Comparison of ENCODE assay signal across 1 cellular context in genomic region chr6:39819676-39820075, GRCh38.
TF ChIP-seq lines count a peak whose summit lies in the region.

No MANE protein-coding gene starts in this region.

TF ChIP-seq in IMR-90, 13 proteins besides CTCF, POLR2A, EP300 and RAD21 (continued from another document):
- no peak for TF ChIP-seq MXI1 (IDR thresholded peaks at IDR 0.05; ENCODE audit: borderline replicate concordance, low read depth, low read length)
